ENCODE assay signal across 8 cellular contexts in genomic region chr6:133184798-133185380, GRCh38. TPM values are rescaled to one million over a fixed set of nuclear protein-coding genes. Genes with fewer than 3 reads are reported as not detected.
DNase-seq lines count a peak whose midpoint lies in the region; FAIRE-seq and TF ChIP-seq lines count a peak whose summit lies in the region.

No MANE protein-coding gene starts in this region.

- no peak overlapping the region for H3K27ac ChIP-seq in suprapubic skin

- FAIRE-seq in A204.1 (lab: Jason Lieb, UNC) (peak; percentile 96), GM19239 (lab: Jason Lieb, UNC) (peak; percentile 81)

- H3K4me1 ChIP-seq in suprapubic skin = no peaks in the 10 kb centered on the region

- WGBS in suprapubic skin = 30% methylated on average over 2 of the region's 2 CpGs

- peaks cover 8% of the 10 kb centered on the region for H3K27me3 ChIP-seq in suprapubic skin

- no peak overlapping the region for H3K4me3 ChIP-seq in suprapubic skin

- H3K36me3 ChIP-seq in suprapubic skin = no peaks in the 10 kb centered on the region

- no peaks in the 10 kb centered on the region for H3K9me3 ChIP-seq in suprapubic skin

- no peak for TF ChIP-seq EP300 in suprapubic skin (IDR thresholded peaks at IDR 0.05)

- no peak for DNase-seq in GM19239 (ENCODE audit: insufficient read length, low spot score)
- peak; percentile 43 for DNase-seq in SK-MEL-5 (ENCODE audit: low read depth, low spot score)
- DNase-seq in glomerular visceral epithelial cell (ENCODE audit: extremely low spot score) = peak; percentile 29
- no peak for DNase-seq in D341Med (ENCODE audit: low spot score)
- DNase-seq in effector CD8-positive, alpha-beta T cell (lab: John Stamatoyannopoulos, UW) = no peak
- no peak for DNase-seq in stimulated activated CD4-positive, alpha-beta T cell treated with anti-CD3 and anti-CD28 coated beads, Interleukin-12 subunit alpha, Interleukin-12 subunit beta, amount 100 ng/mL, for 4 hours
- DNase-seq in suprapubic skin (ENCODE audit: low spot score in 2 of 2) = no peak

- in situ Hi-C loops in SK-MEL-5 (cut with HindIII; ENCODE audit: low pct_unique_long_range_greater_than_20kb, low sequenced_read_pairs) = no loop called here

- no peak for TF ChIP-seq POLR2A in suprapubic skin (IDR thresholded peaks at IDR 0.05)

- TF ChIP-seq CTCF in suprapubic skin (IDR thresholded peaks at IDR 0.05) = peak in 1 of 2 donors; percentile 6

RNA-seq across cellular contexts. Expression of gene EYA4, which starts 56.3 kb away (rescaled TPM):
- total RNA-seq in SK-MEL-5 (2014; rRNA removed; shearing (Covaris generic)) = 52.9 and 55.3 TPM in 2 replicates
- polyA plus RNA-seq in SK-MEL-5 (2015; cell fraction: cytosol; rRNA removed) = 39.4 and 57.1 TPM in 2 replicates
- 196 and 221 TPM in 2 replicates for polyA plus RNA-seq in SK-MEL-5 (2015; cell fraction: nucleus; rRNA removed)
- total RNA-seq in suprapubic skin = 1 to 10 TPM in 1 of 4 donors, under 1 TPM in 2, not detected in 1; 0.10 to 3.4 (median 0.23) TPM

Comparison
In these comparisons a context has a peak if more than half of its experiments do, and no peak if none do; other contexts are left out.
1. DNase-seq: peak in SK-MEL-5 (single experiment) and glomerular visceral epithelial cell (single experiment); none in GM19239 (single experiment), D341Med (single experiment), effector CD8-positive, alpha-beta T cell (single experiment), stimulated activated CD4-positive, alpha-beta T cell treated with anti-CD3 and anti-CD28 coated beads, Interleukin-12 subunit alpha, Interleukin-12 subunit beta, amount 100 ng/mL, for 4 hours (single experiment) and suprapubic skin (0 of 2).
2. RNA of gene EYA4, which starts 56.3 kb away (total RNA-seq): 52.9 to 55.3 TPM in SK-MEL-5; 0.10 to 3.4 TPM in suprapubic skin; every median in the first group is over 10 times any median in the second.